8 cellular contexts compared by ENCODE assay signal in genomic region chr1:179129702-179130473, GRCh38. TPM values are rescaled to one million over a fixed set of nuclear protein-coding genes. Genes with fewer than 3 reads are reported as not detected.
DNase-seq lines count a peak whose midpoint lies in the region; ATAC-seq and TF ChIP-seq lines count a peak whose summit lies in the region.

No MANE protein-coding gene starts in this region.

- ATAC-seq in GM21619 (IDR thresholded peaks at IDR 0.05; ENCODE audit: unreplicated experiment), result peak; percentile 98

- peak overlapping the region in 20 of 21 experiments; percentile 25 to 91 (median 66) for H3K27ac ChIP-seq in skin epidermis

- no peak for TF ChIP-seq CTCF in GM10266 (IDR thresholded peaks at IDR 0.05; ENCODE audit: control insufficient read depth, insufficient read depth, low read depth, missing control alignments)

- peak overlapping the region; percentile 18 for H3K4me3 ChIP-seq in Jurkat, Clone E6-1 (ENCODE audit: low read length)
- H3K4me3 ChIP-seq in skin epidermis, result peak overlapping the region in 5 of 7 experiments; percentile 5 to 25 (median 8)

- DNase-seq in GM10266 (ENCODE audit: extremely low spot score) (peak; percentile 78), fibroblast of peridontal ligament (ENCODE audit: extremely low read depth) (peak; percentile 57), cerebellar nuclear complex (lab: John Stamatoyannopoulos, UW) (no peak), NCI-H1930 (lab: John Stamatoyannopoulos, UW) (no peak)
- peak; percentile 64 for DNase-seq in Jurkat, Clone E6-1 (ENCODE audit: low read depth, low spot score)
- DNase-seq in activated CD4-positive, alpha-beta T cell treated with anti-CD3 and anti-CD28 coated beads, Interleukin-2, amount 50 U/mL, for 48 hours, result peak; percentile 19 to 30

RNA-seq across cellular contexts. Expression of gene TOR3A, which starts 48.0 kb away (rescaled TPM):
- 16.6 TPM for polyA plus RNA-seq in Jurkat, Clone E6-1 (2012; ENCODE audit: insufficient read depth, insufficient read length)

Comparison
In these comparisons a context has a peak if more than half of its experiments do, and no peak if none do; other contexts are left out.
1. DNase-seq: peak in GM10266 (single experiment), Jurkat, Clone E6-1 (single experiment), activated CD4-positive, alpha-beta T cell treated with anti-CD3 and anti-CD28 coated beads, Interleukin-2, amount 50 U/mL, for 48 hours (2 of 2) and fibroblast of peridontal ligament (single experiment); none in cerebellar nuclear complex (0 of 2) and NCI-H1930 (0 of 2).